ENCODE assay signal across 8 cellular contexts in genomic region chr5:171162602-171163001, GRCh38.
A peak's percentile ranks its signal among the peaks of the same experiment; 100 is the strongest.
DNase-seq lines count a peak whose midpoint lies in the region; ATAC-seq and TF ChIP-seq lines count a peak whose summit lies in the region.

No MANE protein-coding gene starts in this region.

- no peaks in the 10 kb centered on the region for H3K36me3 Mint-ChIP-seq in endodermal cell (ENCODE audit: low read depth)

- CTCF ChIA-PET in BJ (lab: Yijun Ruan, JAX): interaction anchor here (0.9 to 1.5 kb wide), 2 partner anchors 45 to 180 kb away, joined by 4 to 5 read pairs; no protein-coding TSS in a partner anchor

- TF ChIP-seq CTCF in BJ (IDR thresholded peaks at IDR 0.05; ENCODE audit: insufficient read depth, low read depth, low read length) (peak; percentile 42), Loucy (conservative IDR thresholded peaks at IDR 0.05; ENCODE audit: low read length) (peak; percentile 62), endodermal cell (conservative IDR thresholded peaks at IDR 0.05) (peak; percentile 77)

- no peak overlapping the region for H3K27ac Mint-ChIP-seq in endodermal cell

- no peaks in the 10 kb centered on the region for H3K27me3 ChIP-seq in BJ (ENCODE audit: control insufficient read depth, insufficient read depth, low read length)
- no peaks in the 10 kb centered on the region for H3K27me3 ChIP-seq in Loucy (ENCODE audit: insufficient read depth, low read length, poor library complexity, severe bottlenecking)
- no peaks in the 10 kb centered on the region for H3K27me3 ChIP-seq in endodermal cell (ENCODE audit: control insufficient read depth, insufficient read depth, low read length, poor library complexity, severe bottlenecking)

- no peak overlapping the region for H3K4me2 ChIP-seq in Loucy (ENCODE audit: low read depth, low read length, poor library complexity, severe bottlenecking)

- no peaks in the 10 kb centered on the region for H3K9me3 ChIP-seq in Loucy (ENCODE audit: insufficient read depth, low read depth, low read length)
- no peaks in the 10 kb centered on the region for H3K9me3 ChIP-seq in endodermal cell (ENCODE audit: control insufficient read depth, low read length)

- H2AFZ ChIP-seq in Loucy (ENCODE audit: low read length): peak overlapping the region; percentile 73

- no peak overlapping the region for H3K4me3 ChIP-seq in BJ (ENCODE audit: low read depth, low read length)
- H3K4me3 ChIP-seq in Loucy (ENCODE audit: low read length, poor library complexity, severe bottlenecking): no peak overlapping the region
- no peak overlapping the region for H3K4me3 ChIP-seq in endodermal cell (ENCODE audit: low read length)

- ATAC-seq in GM19395 (IDR thresholded peaks at IDR 0.05; ENCODE audit: unreplicated experiment) (peak; percentile 72), HG03378 (IDR thresholded peaks at IDR 0.05; ENCODE audit: unreplicated experiment) (no peak)

- H3K4me1 Mint-ChIP-seq in endodermal cell: peaks cover 19% of the 10 kb centered on the region

- no peak overlapping the region for H3K4me3 Mint-ChIP-seq in endodermal cell

- no peaks in the 10 kb centered on the region for H3K79me2 ChIP-seq in Loucy (ENCODE audit: insufficient read depth, low read length)

- no peaks in the 10 kb centered on the region for H3K9me2 ChIP-seq in Loucy (replicated peaks; ENCODE audit: low read depth, low read length)

- H3F3A ChIP-seq in Loucy (ENCODE audit: low read depth): no peaks in the 10 kb centered on the region

- no peak overlapping the region for H3K9ac ChIP-seq in Loucy (ENCODE audit: low read depth, low read length, poor library complexity, severe bottlenecking)
- H3K9ac ChIP-seq in endodermal cell (ENCODE audit: extremely low read depth, low read length, poor library complexity, severe bottlenecking): no peak overlapping the region

- no peaks in the 10 kb centered on the region for H3K27me3 Mint-ChIP-seq in endodermal cell (ENCODE audit: insufficient read depth)

- no peaks in the 10 kb centered on the region for H3K9me3 Mint-ChIP-seq in endodermal cell

- WGBS in endodermal cell (ENCODE audit: insufficient coverage in 1 of 2, insufficient read length in 1 of 2), 2 experiments: 83% methylated on average over 1 of the region's 1 CpG; no CpG with 5 or more reads in 1 of the 2 experiments

- H3K27ac ChIP-seq in endodermal cell (ENCODE audit: low read depth, low read length): no peak overlapping the region

- POLR2A ChIA-PET in BJ (lab: Charles Lee): no interaction called here

- intact Hi-C loops in posterior cingulate gyrus (cut with DNase I): no loop called here

- H3K36me3 ChIP-seq in BJ (ENCODE audit: control insufficient read depth, insufficient read depth, low read length) (no peaks in the 10 kb centered on the region; the same call in 1 of the 2 replicates), Loucy (ENCODE audit: insufficient read depth, low read length) (no peaks in the 10 kb centered on the region), endodermal cell (ENCODE audit: control insufficient read depth, insufficient read depth, low read length) (no peaks in the 10 kb centered on the region)

- H3K4me1 ChIP-seq in Loucy (ENCODE audit: insufficient read depth, low read length, poor library complexity, severe bottlenecking) (no peaks in the 10 kb centered on the region), endodermal cell (ENCODE audit: control insufficient read depth, insufficient read depth, low read length) (peaks cover 4% of the 10 kb centered on the region)

- DNase-seq in BJ (ENCODE audit: low read depth) (no peak), endodermal cell (peak; percentile 82), dedifferentiated amniotic fluid mesenchymal stem cell (ENCODE audit: extremely low spot score) (no peak), globus pallidus (ENCODE audit: low spot score) (no peak), posterior cingulate gyrus (no peak)

- no peaks in the 10 kb centered on the region for H4K20me1 ChIP-seq in Loucy (ENCODE audit: insufficient read depth, low read length, poor library complexity, severe bottlenecking)
